In genomic region chr1:179245426-179245825, GRCh38 we compare ENCODE assay signal across 7 cellular contexts. TPM values are rescaled to one million over a fixed set of nuclear protein-coding genes. Genes with fewer than 3 reads are reported as not detected.
DNase-seq lines count a peak whose midpoint lies in the region; ATAC-seq and TF ChIP-seq lines count a peak whose summit lies in the region.
"Not testable (repeated sequence)": the region's sequence is repeated elsewhere in the genome, so short reads cannot be mapped to it uniquely, and the experiment has no call there.

No MANE protein-coding gene starts in this region.

- H3K27me3 Mint-ChIP-seq in osteocyte (ENCODE audit: unreplicated experiment), result not testable (repeated sequence)

- not testable (repeated sequence) for TF ChIP-seq CTCF in GM12865 (IDR thresholded peaks at IDR 0.05; ENCODE audit: insufficient read depth, low read depth, low read length, missing control alignments); KMS-11 (conservative IDR thresholded peaks at IDR 0.05; ENCODE audit: low read depth, low read length); osteocyte (IDR thresholded peaks at IDR 0.05)

- ATAC-seq in GM18867 (IDR thresholded peaks at IDR 0.05; ENCODE audit: unreplicated experiment), result peak; percentile 85
- ATAC-seq in GM19372 (IDR thresholded peaks at IDR 0.05; ENCODE audit: low read depth, unreplicated experiment), result peak; percentile 51
- ATAC-seq in GM21619 (IDR thresholded peaks at IDR 0.05; ENCODE audit: unreplicated experiment), result peak; percentile 75
- peak; percentile 61 for ATAC-seq in HG02798 (IDR thresholded peaks at IDR 0.05; ENCODE audit: poor library complexity, unreplicated experiment)

- H3K4me3 ChIP-seq in GM12865 (ENCODE audit: low read depth, low read length); KMS-11 (IDR thresholded peaks at IDR 0.05; ENCODE audit: insufficient read depth, low read depth, low read length): not testable (repeated sequence)

- H3K9ac ChIP-seq in KMS-11, result not testable (repeated sequence)

- not testable (repeated sequence) for H2AFZ ChIP-seq in KMS-11 (ENCODE audit: low read depth)

- H4K20me1 ChIP-seq in KMS-11 (ENCODE audit: insufficient read depth), result not testable (repeated sequence)

- DNase-seq in GM12865 (ENCODE audit: low read depth) (peak; percentile 41), osteocyte (ENCODE audit: extremely low spot score, unreplicated experiment) (peak; percentile 15)

- H3K27ac Mint-ChIP-seq in osteocyte (ENCODE audit: unreplicated experiment), result not testable (repeated sequence)

- not testable (repeated sequence) for H3K79me2 ChIP-seq in KMS-11 (ENCODE audit: insufficient read depth, low read depth)

- not testable (repeated sequence) for H3K4me1 Mint-ChIP-seq in osteocyte (ENCODE audit: unreplicated experiment)

- not testable (repeated sequence) for H3K27me3 ChIP-seq in KMS-11 (ENCODE audit: insufficient read depth, low read depth)

- H3K27ac ChIP-seq in KMS-11, result peak overlapping the region; percentile 46; the same call in 1 of the 2 replicates

- not testable (repeated sequence) for H3K36me3 Mint-ChIP-seq in osteocyte (ENCODE audit: unreplicated experiment)

- H3K36me3 ChIP-seq in KMS-11 (ENCODE audit: insufficient read depth), result not testable (repeated sequence)

- H3K4me3 Mint-ChIP-seq in osteocyte (ENCODE audit: unreplicated experiment), result not testable (repeated sequence)

- H3K4me2 ChIP-seq in KMS-11, result peak overlapping the region; percentile 7; the same call in 1 of the 2 replicates

- peaks cover 38% of the 10 kb centered on the region for H3K4me1 ChIP-seq in KMS-11 (ENCODE audit: low read depth, poor library complexity, severe bottlenecking)

- not testable (repeated sequence) for H3K9me3 Mint-ChIP-seq in osteocyte (ENCODE audit: unreplicated experiment)

RNA-seq across cellular contexts. Expression of gene ABL2, which starts 15.9 kb away (rescaled TPM):
- total RNA-seq in osteocyte, result 33.7 and 36.3 TPM in 2 replicates

RNA-seq across cellular contexts. Expression of gene SOAT1, which starts 48.2 kb away (rescaled TPM):
- total RNA-seq in osteocyte, result 39.6 and 41.3 TPM in 2 replicates
